19 cellular contexts compared by ENCODE assay signal in genomic region chr4:7322166-7322991, GRCh38.
A peak's percentile ranks its signal among the peaks of the same experiment; 100 is the strongest.
DNase-seq lines count a peak whose midpoint lies in the region; ATAC-seq lines count a peak whose summit lies in the region.
"Had no signal": no experiment of that assay in that cellular context is flagged by ENCODE, and none has a peak within 500 bp of the region (broad histone marks: within the 10 kb centered on the region; RNA-seq: fewer than 3 reads in every experiment).

No MANE protein-coding gene starts in this region.

- no peak overlapping the region for H3K4me3 Mint-ChIP-seq in T-cell
- H3K4me3 Mint-ChIP-seq: activated naive CD4-positive, alpha-beta T cell treated with anti-CD3 and anti-CD28 coated beads, Interleukin-2, amount 50 U/mL, for 24 hours had no signal

- peaks cover 0 to 15% of the 10 kb centered on the region in 2 donors for H3K27me3 Mint-ChIP-seq in T-cell

- POLR2A ChIA-PET in T-cell (lab: Charles Lee) = no interaction called here

- no peaks in the 10 kb centered on the region for H3K36me3 Mint-ChIP-seq in T-cell
- H3K36me3 Mint-ChIP-seq: activated naive CD4-positive, alpha-beta T cell treated with anti-CD3 and anti-CD28 coated beads, Interleukin-2, amount 50 U/mL, for 24 hours had no signal

- peaks cover 6 to 23% (median 13%) of the 10 kb centered on the region in 3 donors for H3K9me3 Mint-ChIP-seq in T-cell
- H3K9me3 Mint-ChIP-seq: activated naive CD4-positive, alpha-beta T cell treated with anti-CD3 and anti-CD28 coated beads, Interleukin-2, amount 50 U/mL, for 24 hours had no signal

- ATAC-seq in HG03432 (IDR thresholded peaks at IDR 0.05; ENCODE audit: unreplicated experiment) (no peak), T-cell (replicated peaks in 1 of 4) (no peak)
- ATAC-seq: foreskin keratinocyte had no signal

- H3K27ac Mint-ChIP-seq in T-cell = no peak overlapping the region
- H3K27ac Mint-ChIP-seq: activated naive CD4-positive, alpha-beta T cell treated with anti-CD3 and anti-CD28 coated beads, Interleukin-2, amount 50 U/mL, for 24 hours; progenitor cell of endocrine pancreas had no signal

- CTCF ChIA-PET in T-cell (lab: Charles Lee) = no interaction called here

- H3K4me1 Mint-ChIP-seq in T-cell = peaks cover 0 to 3% (median 2%) of the 10 kb centered on the region in 3 donors
- H3K4me1 Mint-ChIP-seq: activated naive CD4-positive, alpha-beta T cell treated with anti-CD3 and anti-CD28 coated beads, Interleukin-2, amount 50 U/mL, for 24 hours had no signal

- DNase-seq in NCI-H524 treated with DMSO at 0.1 percent for 48 hours (lab: John Stamatoyannopoulos, UW) = peak; percentile 35
- peak; percentile 28 for DNase-seq in cerebellar cortex (ENCODE audit: low spot score)
- DNase-seq in left kidney (ENCODE audit: low read depth, low spot score) = peak; percentile 90
- peak; percentile 64 for DNase-seq in retina
- no peak for DNase-seq in NCI-H1105 treated with DMSO at 0.1 percent for 48 hours (lab: John Stamatoyannopoulos, UW)
- no peak for DNase-seq in T-cell
- DNase-seq: activated CD4-positive, alpha-beta T cell treated with anti-CD3 and anti-CD28 coated beads for 48 hours; activated T-cell treated with anti-CD3 and anti-CD28 coated beads for 4 hours; BE2C; cerebellar nuclear complex; foreskin keratinocyte; IMR-90; NCI-H2171; SIG-M5; stimulated activated CD4-positive, alpha-beta T cell treated with anti-CD3 and anti-CD28 coated beads, Interleukin-15, amount 100 ng/mL, for 24 hours; T1000 had no signal

Comparison
In these comparisons a context has a peak if more than half of its experiments do, and no peak if none do; other contexts are left out.
1. DNase-seq: peak in NCI-H524 treated with DMSO at 0.1 percent for 48 hours (single experiment), cerebellar cortex (single experiment), left kidney (single experiment) and retina (single experiment); none in NCI-H1105 treated with DMSO at 0.1 percent for 48 hours (single experiment) and T-cell (0 of 34).